In genomic region chr3:29349049-29349448, GRCh38 we compare ENCODE assay signal across 1 cellular context.
TF ChIP-seq lines count a peak whose summit lies in the region.

No MANE protein-coding gene starts in this region.

TF ChIP-seq in GM12878, 131 proteins besides CTCF, POLR2A, EP300 and RAD21 (continued from another document):
- TF ChIP-seq PBX3 (IDR thresholded peaks at IDR 0.05; ENCODE audit: insufficient replicate concordance, low read depth, low read length) (no peak), IRF4 (IDR thresholded peaks at IDR 0.05; ENCODE audit: low read depth, low read length) (no peak), E2F8 (IDR thresholded peaks at IDR 0.05; ENCODE audit: low read depth, partially characterized antibody) (no peak), DPF2 (IDR thresholded peaks at IDR 0.05) (no peak), TAF1 (IDR thresholded peaks at IDR 0.05; ENCODE audit: borderline replicate concordance, low read depth, low read length) (no peak), IRF5 (IDR thresholded peaks at IDR 0.05; ENCODE audit: borderline replicate concordance) (no peak), KAT2A (conservative IDR thresholded peaks at IDR 0.05; ENCODE audit: control insufficient read depth, low read depth, low read length) (no peak), SMC3 (IDR thresholded peaks at IDR 0.05; ENCODE audit: borderline replicate concordance, low read length) (no peak), RELB (IDR thresholded peaks at IDR 0.05; ENCODE audit: low read depth) (no peak), MTA3 (IDR thresholded peaks at IDR 0.05; ENCODE audit: borderline replicate concordance, low read length) (no peak), SUPT20H (IDR thresholded peaks at IDR 0.05; ENCODE audit: borderline replicate concordance, control insufficient read depth, low read depth, low read length) (no peak), ZZZ3 (IDR thresholded peaks at IDR 0.05; ENCODE audit: control insufficient read depth, insufficient read length, low read depth) (no peak), SMARCA5 (IDR thresholded peaks at IDR 0.05) (no peak), SPI1 (IDR thresholded peaks at IDR 0.05; ENCODE audit: borderline replicate concordance, insufficient read depth, low read depth, low read length) (no peak), REST (IDR thresholded peaks at IDR 0.05; ENCODE audit: low read depth, low read length) (no peak), PML (IDR thresholded peaks at IDR 0.05; ENCODE audit: low read length) (no peak), ZBTB33 (IDR thresholded peaks at IDR 0.05) (no peak)
